1 cellular context compared by ENCODE assay signal in genomic region chr3:149832086-149832485, GRCh38.
TF ChIP-seq lines count a peak whose summit lies in the region.

No MANE protein-coding gene starts in this region.

TF ChIP-seq in H1, 55 proteins besides CTCF, POLR2A, EP300 and RAD21:
- no peak for TF ChIP-seq TBP (IDR thresholded peaks at IDR 0.05; ENCODE audit: low read depth, low read length)
- no peak for TF ChIP-seq CHD2 (IDR thresholded peaks at IDR 0.05; ENCODE audit: low read length)
- no peak for TF ChIP-seq KDM1A (IDR thresholded peaks at IDR 0.05; ENCODE audit: borderline replicate concordance, low read length)
- no peak for TF ChIP-seq TCF12 (IDR thresholded peaks at IDR 0.05; ENCODE audit: low read depth, low read length)
- TF ChIP-seq RBBP5 (IDR thresholded peaks at IDR 0.05; ENCODE audit: borderline replicate concordance, low read depth, low read length), result no peak
- no peak for TF ChIP-seq POU5F1 (IDR thresholded peaks at IDR 0.05; ENCODE audit: low read depth, low read length)
- TF ChIP-seq BCL11A (IDR thresholded peaks at IDR 0.05; ENCODE audit: low read depth in 2 of 2, low read length in 2 of 2), result no peak
TF ChIP-seq in H1: peak in this region for 0.
